ENCODE assay signal across 8 cellular contexts in the genomic region with DNA sequence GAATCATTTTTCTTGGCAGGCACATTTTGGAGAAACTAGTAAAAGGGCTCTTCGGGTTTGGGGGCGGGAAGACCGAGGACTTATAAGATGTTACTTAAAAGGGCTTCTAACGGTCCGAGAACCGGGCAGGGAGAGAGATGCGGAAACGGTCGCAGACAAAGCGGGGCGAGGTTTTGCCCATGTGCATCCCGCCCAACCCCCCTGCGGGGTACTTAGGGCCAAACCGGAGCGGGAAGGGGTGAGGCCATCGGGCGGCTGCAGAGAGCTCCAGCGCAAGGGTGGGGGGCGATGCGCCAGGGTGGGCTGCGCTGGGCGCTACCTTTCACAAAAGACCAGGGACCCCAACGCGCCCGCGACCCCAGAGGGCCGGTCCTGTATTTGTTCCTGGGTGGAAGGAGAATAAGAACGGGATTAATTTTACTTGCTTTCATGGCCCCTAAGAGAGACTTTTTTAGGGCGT.
DNase-seq lines count a peak whose midpoint lies in the region; ATAC-seq lines count a peak whose summit lies in the region.

No MANE protein-coding gene starts in this region.

- H3K27me3 Mint-ChIP-seq in memory B cell, result no peaks in the 10 kb centered on the region

- ATAC-seq in memory B cell (ENCODE audit: low read depth) (no peak), HG03025 (IDR thresholded peaks at IDR 0.05; ENCODE audit: low FRiP score, unreplicated experiment) (no peak)

- peaks cover 40% of the 10 kb centered on the region for H3K4me1 Mint-ChIP-seq in memory B cell

- H3K9me3 Mint-ChIP-seq in memory B cell, result no peaks in the 10 kb centered on the region

- peaks cover 17% of the 10 kb centered on the region for H3K36me3 Mint-ChIP-seq in memory B cell

- peak; percentile 84 for DNase-seq in DMS 273 (lab: John Stamatoyannopoulos, UW; ENCODE audit: unreplicated experiment)
- DNase-seq in DMS 273 treated with DMSO at 0.1 percent for 48 hours (lab: John Stamatoyannopoulos, UW), result no peak
- DNase-seq in NCI-H510A (lab: John Stamatoyannopoulos, UW), result peak; percentile 65
- DNase-seq in activated CD4-positive, alpha-beta T cell treated with anti-CD3 and anti-CD28 coated beads, Interleukin-2, amount 50 U/mL, for 24 hours (ENCODE audit: low read depth in 1 of 2, low spot score in 1 of 2), result peak; percentile 43 to 44
- peak; percentile 35 for DNase-seq in effector CD4-positive, alpha-beta T cell
- DNase-seq in memory B cell (ENCODE audit: low spot score in 2 of 2), result peak; percentile 53 to 61
- DNase-seq in stimulated activated CD8-positive, alpha-beta memory T cell treated with anti-CD3 and anti-CD28 coated beads, Interleukin-4, amount 100 ng/mL, for 48 hours, result peak; percentile 77

- H3K27ac Mint-ChIP-seq in memory B cell, result peak overlapping the region; percentile 90

- H3K4me3 Mint-ChIP-seq in memory B cell, result peak overlapping the region; percentile 96
